Comparison of ENCODE assay signal across 8 cellular contexts in genomic region chr2:120914839-120915521, GRCh38.
DNase-seq lines count a peak whose midpoint lies in the region; ATAC-seq and TF ChIP-seq lines count a peak whose summit lies in the region.

No MANE protein-coding gene starts in this region.

- DNase-seq in HK-2 (ENCODE audit: unreplicated experiment) = peak; percentile 92
- DNase-seq in brain microvascular endothelial cell = peak; percentile 93
- peak; percentile 63 for DNase-seq in iPS-NIHi11 (ENCODE audit: low spot score)
- DNase-seq in testis = peak; percentile 91
- no peak for DNase-seq in NCI-H524 (lab: John Stamatoyannopoulos, UW)
- no peak for DNase-seq in activated naive CD4-positive, alpha-beta T cell treated with Interleukin-2 at 50 U/mL for 16 hours

- ATAC-seq in HG03571 (IDR thresholded peaks at IDR 0.05; ENCODE audit: unreplicated experiment) (no peak), HG02885 (IDR thresholded peaks at IDR 0.05; ENCODE audit: poor library complexity, unreplicated experiment) (no peak)

- intact Hi-C loops in testis (cut with DNase I; ENCODE audit: low total_unique reads) = no loop called here

- TF ChIP-seq POLR2A in testis (IDR thresholded peaks at IDR 0.05) = no peak

- 23 to 32% methylated on average over 13 to 17 of the region's 17 CpGs for WGBS in testis, 2 donors

- TF ChIP-seq CTCF in brain microvascular endothelial cell (IDR thresholded peaks at IDR 0.05; ENCODE audit: low read depth, low read length, missing control alignments) = no peak
- TF ChIP-seq CTCF in testis (IDR thresholded peaks at IDR 0.05) = peak in 1 of 3 experiments; percentile 13

- H3K4me1 ChIP-seq in testis = peaks cover 72% of the 10 kb centered on the region

- in situ Hi-C loops in brain microvascular endothelial cell (cut with HindIII; ENCODE audit: low pct_ligation_motif_present, low sequenced_read_pairs) = no loop called here

- no peak overlapping the region for H3K4me3 ChIP-seq in brain microvascular endothelial cell (ENCODE audit: low read depth, low read length)
- H3K4me3 ChIP-seq in testis = no peak overlapping the region

- H3K27ac ChIP-seq in brain microvascular endothelial cell (peak overlapping the region; percentile 81), testis (peak overlapping the region; percentile 15 to 70)

- H3K9me3 ChIP-seq in testis = no peaks in the 10 kb centered on the region

- H3K36me3 ChIP-seq in brain microvascular endothelial cell (replicated peaks) (no peaks in the 10 kb centered on the region), testis (ENCODE audit: low read depth, missing control alignments) (no peaks in the 10 kb centered on the region)

- H3K27me3 ChIP-seq in brain microvascular endothelial cell (replicated peaks) = no peaks in the 10 kb centered on the region
- H3K27me3 ChIP-seq in testis = no peaks in the 10 kb centered on the region

Comparison
In these comparisons a context has a peak if more than half of its experiments do, and no peak if none do; other contexts are left out.
1. DNase-seq: peak in HK-2 (single experiment), brain microvascular endothelial cell (single experiment), iPS-NIHi11 (single experiment) and testis (single experiment); none in NCI-H524 (0 of 2) and activated naive CD4-positive, alpha-beta T cell treated with Interleukin-2 at 50 U/mL for 16 hours (single experiment).